Comparison of ENCODE assay signal across 12 cellular contexts in genomic region chr2:17166506-17166905, GRCh38.
A peak's percentile ranks its signal among the peaks of the same experiment; 100 is the strongest.
DNase-seq lines count a peak whose midpoint lies in the region; ATAC-seq and TF ChIP-seq lines count a peak whose summit lies in the region.
"Had no signal": no experiment of that assay in that cellular context is flagged by ENCODE, and none has a peak within 500 bp of the region (broad histone marks: within the 10 kb centered on the region; RNA-seq: fewer than 3 reads in every experiment).

No MANE protein-coding gene starts in this region.

- H3K4me2 ChIP-seq in neural cell (ENCODE audit: low read length): no peak overlapping the region

- peak; percentile 36 for TF ChIP-seq RAD21 in neural cell (conservative IDR thresholded peaks at IDR 0.05)

- H3F3A ChIP-seq in neural cell (ENCODE audit: insufficient read depth, low read length, poor library complexity, severe bottlenecking): no peaks in the 10 kb centered on the region

- H3K27ac Mint-ChIP-seq in nephron progenitor cell: no peak overlapping the region

- TF ChIP-seq CTCF in brain microvascular endothelial cell (IDR thresholded peaks at IDR 0.05; ENCODE audit: low read depth, low read length, missing control alignments): no peak
- TF ChIP-seq CTCF in neural cell (IDR thresholded peaks at IDR 0.05; ENCODE audit: poor library complexity, severe bottlenecking): no peak
- no peak for TF ChIP-seq CTCF in nephron progenitor cell (IDR thresholded peaks at IDR 0.05)

- H3K9ac ChIP-seq in neural cell (ENCODE audit: low read length): no peak overlapping the region

- no peak overlapping the region for H2AFZ ChIP-seq in neural cell (ENCODE audit: low read depth, low read length)

- H3K4me3 ChIP-seq in brain microvascular endothelial cell (ENCODE audit: low read depth, low read length): no peak overlapping the region
- no peak overlapping the region for H3K4me3 ChIP-seq in neural cell (ENCODE audit: low read length)
- H3K4me3 ChIP-seq: adrenal gland had no signal

- H3K27me3 Mint-ChIP-seq in nephron progenitor cell (ENCODE audit: low read depth, poor library complexity): peaks cover 4% of the 10 kb centered on the region

- H3K9me3 ChIP-seq in neural cell (ENCODE audit: low read length): no peaks in the 10 kb centered on the region
- H3K9me3 ChIP-seq: adrenal gland, neutrophil had no signal

- no peaks in the 10 kb centered on the region for H3K79me2 ChIP-seq in neural cell (replicated peaks; ENCODE audit: insufficient read depth, low read length)

- in situ Hi-C loops in brain microvascular endothelial cell (cut with HindIII; ENCODE audit: low pct_ligation_motif_present, low sequenced_read_pairs): no loop called here

- H3K27me3 ChIP-seq in brain microvascular endothelial cell (replicated peaks): no peaks in the 10 kb centered on the region
- no peaks in the 10 kb centered on the region for H3K27me3 ChIP-seq in neural cell (ENCODE audit: insufficient read depth, low read depth, low read length)
- H3K27me3 ChIP-seq: adrenal gland, neutrophil had no signal

- H3K9me2 ChIP-seq in neural cell (ENCODE audit: insufficient read depth, low read length): no peaks in the 10 kb centered on the region

- peak; percentile 57 for ATAC-seq in GM18867 (IDR thresholded peaks at IDR 0.05; ENCODE audit: unreplicated experiment)

- no peaks in the 10 kb centered on the region for H3K36me3 Mint-ChIP-seq in nephron progenitor cell (ENCODE audit: low read depth)
- H3K36me3 Mint-ChIP-seq: IgD-negative memory B cell had no signal

- peak overlapping the region; percentile 54 for H3K27ac ChIP-seq in brain microvascular endothelial cell
- peak overlapping the region; percentile 48 for H3K27ac ChIP-seq in neural cell (ENCODE audit: low read length)
- H3K27ac ChIP-seq: adrenal gland, neutrophil had no signal

- H3K9me3 Mint-ChIP-seq in nephron progenitor cell: no peaks in the 10 kb centered on the region

- TF ChIP-seq EP300 in neural cell (conservative IDR thresholded peaks at IDR 0.05; ENCODE audit: poor library complexity, severe bottlenecking): peak; percentile 85

- H3K4me1 Mint-ChIP-seq in nephron progenitor cell: peaks cover 3% of the 10 kb centered on the region

- H4K20me1 ChIP-seq in neural cell (ENCODE audit: insufficient read depth): no peaks in the 10 kb centered on the region

- no peaks in the 10 kb centered on the region for H3K36me3 ChIP-seq in brain microvascular endothelial cell (replicated peaks)
- H3K36me3 ChIP-seq in neural cell (ENCODE audit: insufficient read depth, low read length): no peaks in the 10 kb centered on the region
- H3K36me3 ChIP-seq: adrenal gland, neutrophil had no signal

- DNase-seq in NCI-H2081 (lab: John Stamatoyannopoulos, UW) (peak; percentile 86 to 97), brain microvascular endothelial cell (peak; percentile 72), nephron progenitor cell (no peak), anterior cingulate cortex (lab: John Stamatoyannopoulos, UW) (no peak)
- DNase-seq in stimulated activated CD4-positive, alpha-beta T cell treated with anti-CD3 and anti-CD28 coated beads, Interleukin-4, amount 100 ng/mL, for 1 hour: no peak
- no peak for DNase-seq in activated CD4-positive, alpha-beta T cell treated with anti-CD3 and anti-CD28 coated beads for 48 hours
- DNase-seq: stimulated activated CD4-positive, alpha-beta T cell treated with anti-CD3 and anti-CD28 coated beads, Interleukin-2, amount 100 ng/mL, for 48 hours had no signal

- no peak overlapping the region for H3K4me3 Mint-ChIP-seq in nephron progenitor cell

TF ChIP-seq in neural cell, 6 proteins besides CTCF, POLR2A, EP300 and RAD21:
- TF ChIP-seq SMC3 (conservative IDR thresholded peaks at IDR 0.05; ENCODE audit: poor library complexity): peak; percentile 18
- peak; percentile 88 for TF ChIP-seq REST (IDR thresholded peaks at IDR 0.05; ENCODE audit: borderline replicate concordance)
- no peak for TF ChIP-seq MXI1 (conservative IDR thresholded peaks at IDR 0.05; ENCODE audit: poor library complexity, severe bottlenecking)
- TF ChIP-seq TAF1 (IDR thresholded peaks at IDR 0.05; ENCODE audit: low read depth): no peak
- peak; percentile 97 for TF ChIP-seq POLR2AphosphoS5 (IDR thresholded peaks at IDR 0.05)
- no peak for TF ChIP-seq EZH2 (IDR thresholded peaks at IDR 0.05; ENCODE audit: borderline replicate concordance, insufficient read depth, low read length, poor library complexity, severe bottlenecking)

Comparison
In these comparisons a context has a peak if more than half of its experiments do, and no peak if none do; other contexts are left out.
1. DNase-seq: peak in NCI-H2081 (2 of 2) and brain microvascular endothelial cell (single experiment); none in stimulated activated CD4-positive, alpha-beta T cell treated with anti-CD3 and anti-CD28 coated beads, Interleukin-4, amount 100 ng/mL, for 1 hour (single experiment), nephron progenitor cell (single experiment), anterior cingulate cortex (0 of 58) and activated CD4-positive, alpha-beta T cell treated with anti-CD3 and anti-CD28 coated beads for 48 hours (single experiment).